Comparison of ENCODE assay signal across 1 cellular context in the genomic region with DNA sequence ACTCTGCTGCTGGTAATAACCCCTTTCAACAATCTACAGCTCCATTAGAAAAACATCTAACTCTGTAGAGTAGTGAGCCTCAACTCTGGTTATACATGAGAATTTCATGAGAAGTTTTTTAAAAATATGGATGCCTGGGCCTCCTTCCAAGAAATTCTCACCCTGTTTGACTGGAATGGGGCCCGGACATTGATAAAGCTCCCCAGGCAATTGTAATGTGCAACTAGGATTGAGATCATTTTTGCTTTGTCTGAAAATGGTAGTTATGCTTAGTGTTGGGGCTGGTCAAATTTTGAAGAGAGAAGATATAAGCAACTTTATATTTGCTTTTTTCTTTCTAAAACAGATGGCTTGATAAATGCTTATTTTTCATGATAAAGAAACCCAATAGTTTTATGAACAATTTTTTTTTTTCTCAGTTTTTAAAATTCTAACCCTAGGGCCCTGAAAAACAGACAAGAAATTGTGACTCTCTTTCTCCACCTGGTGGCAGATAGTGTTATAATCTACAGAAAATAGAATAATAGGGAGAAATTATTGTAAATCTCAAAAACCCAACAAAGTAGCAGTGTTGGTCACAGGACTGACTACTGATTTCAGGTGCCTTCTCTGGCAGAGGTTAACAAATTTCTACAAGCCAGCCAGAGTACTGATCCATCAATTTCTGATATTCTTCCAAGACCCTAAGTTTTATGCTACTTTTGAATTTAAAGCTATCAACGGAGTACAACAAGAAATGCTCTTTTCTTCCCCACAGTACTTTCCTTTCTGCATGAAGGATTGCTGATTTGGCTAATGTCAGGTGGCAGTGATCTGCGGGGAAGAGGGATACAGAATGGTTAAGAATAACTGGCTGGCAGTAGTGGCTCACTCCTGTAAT.
TF ChIP-seq lines count a peak whose summit lies in the region.

No MANE protein-coding gene starts in this region.

TF ChIP-seq in H1, 55 proteins besides CTCF, POLR2A, EP300 and RAD21 (continued from another document):
- TF ChIP-seq RXRA (IDR thresholded peaks at IDR 0.05; ENCODE audit: insufficient read depth, low read depth, low read length) (no peak), SAP30 (IDR thresholded peaks at IDR 0.05; ENCODE audit: insufficient read depth, insufficient replicate concordance, low read length) (no peak), BRCA1 (IDR thresholded peaks at IDR 0.05; ENCODE audit: low read depth, low read length) (no peak), ZNF274 (IDR thresholded peaks at IDR 0.05; ENCODE audit: borderline replicate concordance, extremely low read depth, low read length) (no peak)
